12 cellular contexts compared by ENCODE assay signal in the genomic region with DNA sequence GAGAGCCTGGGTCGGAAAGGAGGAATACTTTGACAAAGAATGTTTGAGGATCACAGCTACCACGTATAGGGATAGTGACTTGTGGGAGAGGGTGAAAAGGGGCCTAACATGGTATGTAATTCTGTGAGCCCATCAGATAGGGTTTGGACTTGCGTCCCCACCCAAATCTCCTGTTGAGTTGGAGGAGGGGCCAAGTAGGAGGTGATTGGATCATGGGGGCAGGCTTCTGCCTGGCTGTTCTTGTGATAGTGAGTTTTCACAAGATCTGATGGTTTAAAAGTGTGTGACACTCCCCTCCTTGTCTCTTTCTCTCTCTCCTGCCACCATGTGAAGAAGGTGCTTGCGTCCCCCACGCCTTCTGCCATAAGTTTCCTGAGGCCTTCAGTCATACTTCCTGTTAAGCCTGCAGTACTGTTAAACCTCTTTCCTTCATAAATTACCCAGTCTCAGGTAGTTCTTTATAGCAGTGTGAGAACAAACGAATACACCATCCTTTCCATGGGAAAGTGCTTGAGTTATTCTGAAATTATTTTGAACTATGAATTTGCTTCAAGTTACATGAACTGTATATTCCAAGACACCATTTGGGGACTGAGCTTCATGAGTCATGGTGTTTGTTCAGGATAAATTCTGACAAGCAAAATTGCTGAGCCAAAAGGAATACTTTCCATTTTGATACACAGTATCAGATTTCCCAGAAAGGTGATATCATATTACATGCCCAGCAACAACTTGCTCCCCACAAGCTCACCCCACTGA.
DNase-seq lines count a peak whose midpoint lies in the region; ATAC-seq and TF ChIP-seq lines count a peak whose summit lies in the region.
"Had no signal": no experiment of that assay in that cellular context is flagged by ENCODE, and none has a peak within 500 bp of the region (broad histone marks: within the 10 kb centered on the region; RNA-seq: fewer than 3 reads in every experiment).

No MANE protein-coding gene starts in this region.

- no TSS peak for BruUV-seq in Calu3 (replicated peaks; lab: Mats Ljungman, UMichigan)

- DNase-seq in Calu3: no peak
- DNase-seq in HT-29 (ENCODE audit: low spot score): peak; percentile 21
- peak; percentile 32 for DNase-seq in amniotic epithelial cell (ENCODE audit: low read depth)
- no peak for DNase-seq in left lung
- no peak for DNase-seq in middle frontal gyrus (ENCODE audit: extremely low spot score, low spot score)
- DNase-seq in NCI-H774 (lab: John Stamatoyannopoulos, UW): no peak
- no peak for DNase-seq in posterior vena cava (ENCODE audit: low spot score)
- DNase-seq: activated naive CD4-positive, alpha-beta T cell treated with anti-CD3 and anti-CD28 coated beads, Interleukin-2, amount 10 ng/mL, durations not matched to agents 7 days and 5 days; naive B cell; stimulated activated CD4-positive, alpha-beta T cell treated with anti-CD3 and anti-CD28 coated beads, Interleukin-4, amount 100 ng/mL, for 24 hours had no signal

- peaks cover 0 to 14% of the 10 kb centered on the region in 2 donors for H3K4me1 ChIP-seq in left lung

- CTCF ChIA-PET in Calu3 (lab: Charles Lee): no interaction called here

- H3K27ac Mint-ChIP-seq in Calu3 (ENCODE audit: unreplicated experiment): peak overlapping the region; percentile 53
- H3K27ac Mint-ChIP-seq: activated naive CD4-positive, alpha-beta T cell treated with anti-CD3 and anti-CD28 coated beads, Interleukin-2, amount 10 ng/mL, durations not matched to agents 7 days and 5 days had no signal

- H3K27me3 Mint-ChIP-seq in Calu3 (ENCODE audit: unreplicated experiment): no peaks in the 10 kb centered on the region

- no peaks in the 10 kb centered on the region for H3K27me3 ChIP-seq in left lung

- intact Hi-C loops in Calu3 (cut with micrococcal nuclease; ENCODE audit: unreplicated experiment): no loop called here
- intact Hi-C loops in left lung (cut with DNase I): no loop called here
- intact Hi-C loops in posterior vena cava (cut with DNase I): no loop called here

- H3K27ac ChIP-seq in left lung: peak overlapping the region in 1 of 2 donors; percentile 37
- H3K27ac ChIP-seq: thoracic aorta had no signal

- ATAC-seq in left lung (peak; percentile 39), HG02759 (IDR thresholded peaks at IDR 0.05; ENCODE audit: unreplicated experiment) (no peak)

- no peaks in the 10 kb centered on the region for H3K36me3 Mint-ChIP-seq in Calu3 (ENCODE audit: insufficient read depth, unreplicated experiment)

- H3K9me3 Mint-ChIP-seq in Calu3 (ENCODE audit: low read depth, unreplicated experiment): peaks cover 3% of the 10 kb centered on the region

- H3K4me3 Mint-ChIP-seq in Calu3 (ENCODE audit: low read depth, unreplicated experiment): no peak overlapping the region
- H3K4me3 Mint-ChIP-seq: activated naive CD4-positive, alpha-beta T cell treated with anti-CD3 and anti-CD28 coated beads, Interleukin-2, amount 10 ng/mL, durations not matched to agents 7 days and 5 days; naive B cell had no signal

- H3K36me3 ChIP-seq in left lung: no peaks in the 10 kb centered on the region
- H3K36me3 ChIP-seq: thoracic aorta had no signal

- TF ChIP-seq CTCF in Calu3 (IDR thresholded peaks at IDR 0.05; ENCODE audit: unreplicated experiment) (no peak), left lung (IDR thresholded peaks at IDR 0.05) (no peak)

- H3K4me3 ChIP-seq in left lung: no peak overlapping the region
- H3K4me3 ChIP-seq: thoracic aorta had no signal

- peaks cover 23% of the 10 kb centered on the region for H3K4me1 Mint-ChIP-seq in Calu3 (ENCODE audit: low read depth, unreplicated experiment)

- no peaks in the 10 kb centered on the region for H3K9me3 ChIP-seq in left lung
- H3K9me3 ChIP-seq: thoracic aorta had no signal

Comparison
In these comparisons a context has a peak if more than half of its experiments do, and no peak if none do; other contexts are left out.
1. DNase-seq: peak in HT-29 (single experiment) and amniotic epithelial cell (single experiment); none in Calu3 (single experiment), left lung (0 of 2), middle frontal gyrus (single experiment), NCI-H774 (single experiment) and posterior vena cava (single experiment).